ENCODE assay signal across 8 cellular contexts in genomic region chr1:32073387-32074229, GRCh38. TPM values are rescaled to one million over a fixed set of nuclear protein-coding genes. Genes with fewer than 3 reads are reported as not detected.
DNase-seq lines count a peak whose midpoint lies in the region; ATAC-seq and TF ChIP-seq lines count a peak whose summit lies in the region.

No MANE protein-coding gene starts in this region.

- no peaks in the 10 kb centered on the region for H3K9me3 Mint-ChIP-seq in naive thymus-derived CD8-positive, alpha-beta T cell

- DNase-seq in naive thymus-derived CD8-positive, alpha-beta T cell: no peak
- DNase-seq in cerebellar cortex (ENCODE audit: low spot score) (no peak), NCI-H526 treated with DMSO at 0.1 percent for 48 hours (lab: John Stamatoyannopoulos, UW) (no peak)
- no peak for DNase-seq in stimulated activated naive CD4-positive, alpha-beta T cell (lab: John Stamatoyannopoulos, UW)

- ATAC-seq in GM18519 (IDR thresholded peaks at IDR 0.05; ENCODE audit: low FRiP score, unreplicated experiment): peak; percentile 23
- ATAC-seq in naive thymus-derived CD8-positive, alpha-beta T cell: peak; percentile 50 to 54
- ATAC-seq in GM19023 (IDR thresholded peaks at IDR 0.05; ENCODE audit: unreplicated experiment): no peak

- peaks cover 10% of the 10 kb centered on the region for H3K4me1 ChIP-seq in ectodermal cell (ENCODE audit: control insufficient read depth, insufficient read depth, low read length)

- H3K36me3 Mint-ChIP-seq in naive thymus-derived CD8-positive, alpha-beta T cell: peaks cover 0 to 31% (median 8%) of the 10 kb centered on the region in 3 donors

- no peaks in the 10 kb centered on the region for H3K27me3 ChIP-seq in ectodermal cell (ENCODE audit: control insufficient read depth, insufficient read depth, low read length, poor library complexity, severe bottlenecking)

- H3K27ac ChIP-seq in ectodermal cell (ENCODE audit: insufficient read depth, low read depth, low read length, poor library complexity, severe bottlenecking): no peak overlapping the region

- TF ChIP-seq CTCF in LNCAP (IDR thresholded peaks at IDR 0.05): 0 out of 2 replicates have a peak, but pooled peaks have one; percentile 16

- peaks cover 27% of the 10 kb centered on the region for H3K36me3 ChIP-seq in ectodermal cell (ENCODE audit: control insufficient read depth, insufficient read depth, low read length)

- H3K9me3 ChIP-seq in ectodermal cell (ENCODE audit: control insufficient read depth, low read length): no peaks in the 10 kb centered on the region

- H3K4me1 Mint-ChIP-seq in naive thymus-derived CD8-positive, alpha-beta T cell: peaks cover 29 to 45% (median 34%) of the 10 kb centered on the region in 4 donors

- peak overlapping the region; percentile 77 for H3K4me3 ChIP-seq in ectodermal cell (ENCODE audit: insufficient read depth, low read depth, low read length)

- peak overlapping the region; percentile 74 to 98 (median 94) for H3K27ac Mint-ChIP-seq in naive thymus-derived CD8-positive, alpha-beta T cell

- 57 to 60% methylated on average over 22 of the region's 22 CpGs for WGBS in ectodermal cell, 2 experiments

- H3K4me3 Mint-ChIP-seq in naive thymus-derived CD8-positive, alpha-beta T cell: peak overlapping the region; percentile 87 to 99 (median 95)

- no peaks in the 10 kb centered on the region for H3K27me3 Mint-ChIP-seq in naive thymus-derived CD8-positive, alpha-beta T cell

- POLR2A ChIA-PET in naive thymus-derived CD8-positive, alpha-beta T cell (lab: Charles Lee): interaction anchor here (0.6 to 5.1 kb wide), 28 partner anchors 8 to 577 kb away, joined by 3 to 80 read pairs (median 5); partner anchors contain the start of genes BSDC1, HDAC1, KHDRBS1 and KPNA6

RNA-seq across cellular contexts. Expression of gene TMEM39B, which starts 0.9 kb away (rescaled TPM):
- 35.5 TPM for polyA plus RNA-seq in ectodermal cell (2013, experiment 1 of 4)
- polyA plus RNA-seq in ectodermal cell (2013, experiment 2 of 4): 38.0 TPM
- polyA plus RNA-seq in ectodermal cell (2013, experiment 3 of 4): 32.5 TPM
- 38.1 TPM for polyA plus RNA-seq in ectodermal cell (2013, experiment 4 of 4)
- 10 to 100 TPM; 25.1 to 26.1 TPM for total RNA-seq in naive thymus-derived CD8-positive, alpha-beta T cell
- 1 to 10 TPM; 2.4 to 4.8 (median 4.5) TPM for polyA plus RNA-seq in naive thymus-derived CD8-positive, alpha-beta T cell

RNA-seq across cellular contexts. Expression of gene KPNA6, which starts 34.2 kb away (rescaled TPM):
- polyA plus RNA-seq in ectodermal cell (2013, experiment 1 of 4): 53.4 TPM
- 63.0 TPM for polyA plus RNA-seq in ectodermal cell (2013, experiment 2 of 4)
- 30.4 TPM for polyA plus RNA-seq in ectodermal cell (2013, experiment 3 of 4)
- polyA plus RNA-seq in ectodermal cell (2013, experiment 4 of 4): 34.2 TPM
- 10 to 100 TPM; 59.5 to 66.4 TPM for total RNA-seq in naive thymus-derived CD8-positive, alpha-beta T cell
- polyA plus RNA-seq in naive thymus-derived CD8-positive, alpha-beta T cell: 10 to 100 TPM; 26.5 to 31.9 (median 28.3) TPM

RNA-seq across cellular contexts. Expression of gene KHDRBS1, which starts 59.9 kb away (rescaled TPM):
- 349 TPM for polyA plus RNA-seq in ectodermal cell (2013, experiment 1 of 4)
- 396 TPM for polyA plus RNA-seq in ectodermal cell (2013, experiment 2 of 4)
- polyA plus RNA-seq in ectodermal cell (2013, experiment 3 of 4): 257 TPM
- polyA plus RNA-seq in ectodermal cell (2013, experiment 4 of 4): 285 TPM
- total RNA-seq in naive thymus-derived CD8-positive, alpha-beta T cell: 100 to 1,000 TPM; 121 to 130 TPM
- 100 to 1,000 TPM in 1 of 3 donors, 10 to 100 TPM in 2; 92.1 to 115 (median 99.2) TPM for polyA plus RNA-seq in naive thymus-derived CD8-positive, alpha-beta T cell
